34 cellular contexts compared by ENCODE assay signal in genomic region chr16:13379266-13379665, GRCh38.
DNase-seq lines count a peak whose midpoint lies in the region; ATAC-seq and TF ChIP-seq lines count a peak whose summit lies in the region.
"Had no signal": no experiment of that assay in that cellular context is flagged by ENCODE, and none has a peak within 500 bp of the region (broad histone marks: within the 10 kb centered on the region; RNA-seq: fewer than 3 reads in every experiment).

No MANE protein-coding gene starts in this region.

- no peaks in the 10 kb centered on the region for H3K27me3 Mint-ChIP-seq in endodermal cell (ENCODE audit: insufficient read depth)
- H3K27me3 Mint-ChIP-seq: B cell; CD4-positive, alpha-beta memory T cell; CD4-positive, alpha-beta T cell; CD4-positive, CD25-positive, alpha-beta regulatory T cell; CD8-positive, alpha-beta memory T cell had no signal

- intact Hi-C loops in head of caudate nucleus (cut with DNase I) = no loop called here

- H3K27ac ChIP-seq in caudate nucleus (ENCODE audit: low read depth, low read length) (no peak overlapping the region), endodermal cell (ENCODE audit: low read depth, low read length) (no peak overlapping the region)
- H3K27ac ChIP-seq: 22Rv1; A549; BLaER1; BLaER1 treated with 17β-estradiol and CSF1 and Interleukin-3, amounts not matched to agents 10 nM and 100 nM; C4-2B had no signal

- H3K36me3 Mint-ChIP-seq in endodermal cell (ENCODE audit: low read depth) = peaks cover 18% of the 10 kb centered on the region
- H3K36me3 Mint-ChIP-seq: CD14-positive monocyte; CD4-positive, alpha-beta memory T cell; CD4-positive, CD25-positive, alpha-beta regulatory T cell; CD8-positive, alpha-beta memory T cell; CD8-positive, alpha-beta T cell had no signal

- H3K4me3 ChIP-seq in endodermal cell (ENCODE audit: low read length) = no peak overlapping the region
- H3K4me3 ChIP-seq: A549; BLaER1; BLaER1 treated with 17β-estradiol and CSF1 and Interleukin-3, amounts not matched to agents 10 nM and 100 nM had no signal

- no peak overlapping the region for H3K27ac Mint-ChIP-seq in endodermal cell
- H3K27ac Mint-ChIP-seq: B cell; CD14-positive monocyte; CD4-positive, alpha-beta memory T cell; CD4-positive, alpha-beta T cell; CD4-positive, CD25-positive, alpha-beta regulatory T cell; CD8-positive, alpha-beta memory T cell; CD8-positive, alpha-beta T cell had no signal

- no peaks in the 10 kb centered on the region for H3K4me1 Mint-ChIP-seq in endodermal cell
- H3K4me1 Mint-ChIP-seq: B cell; CD14-positive monocyte; CD4-positive, alpha-beta memory T cell; CD4-positive, CD25-positive, alpha-beta regulatory T cell; CD8-positive, alpha-beta memory T cell had no signal

- ATAC-seq in HG02938 (IDR thresholded peaks at IDR 0.05; ENCODE audit: unreplicated experiment) = no peak
- ATAC-seq: A549; CD8-positive, alpha-beta T cell had no signal

- DNase-seq in caudate nucleus (lab: John Stamatoyannopoulos, UW) (peak in 49 of 61 donors; percentile 1 to 95 (median 57)), head of caudate nucleus (peak; percentile 16 to 94 (median 72)), nucleus accumbens (lab: John Stamatoyannopoulos, UW) (peak in 39 of 56 donors; percentile 0 to 86 (median 44)), putamen (ENCODE audit: low spot score) (peak; percentile 88), NCI-H1092 treated with DMSO at 0.1 percent for 48 hours (lab: John Stamatoyannopoulos, UW) (no peak), 8988T (no peak), endodermal cell (no peak)
- DNase-seq: ACHN; AML-193; BE2C; C1 segment of cervical spinal cord; Caco-2; Calu3; CD4-positive, alpha-beta memory T cell; CD4-positive, alpha-beta T cell; CD4-positive, CD25-positive, alpha-beta regulatory T cell; CD8-positive, alpha-beta memory T cell; CD8-positive, alpha-beta T cell; COR-L47; DMS 273 treated with DMSO at 0.1 percent for 48 hours; DMS153; DMS53; DMS79; DMS79 treated with DMSO at 0.1 percent for 48 hours; DND-41; EL had no signal

- peaks cover 49% of the 10 kb centered on the region for H3K9me3 Mint-ChIP-seq in endodermal cell

- 90 to 92% methylated on average over 3 of the region's 3 CpGs for WGBS in endodermal cell (ENCODE audit: insufficient coverage in 1 of 2, insufficient read length in 1 of 2), 2 experiments

- no peak overlapping the region for H3K4me3 Mint-ChIP-seq in endodermal cell
- H3K4me3 Mint-ChIP-seq: B cell; CD14-positive monocyte; CD4-positive, alpha-beta memory T cell; CD4-positive, alpha-beta T cell; CD4-positive, CD25-positive, alpha-beta regulatory T cell; CD8-positive, alpha-beta memory T cell; CD8-positive, alpha-beta T cell had no signal

- H3K4me1 ChIP-seq in endodermal cell (ENCODE audit: control insufficient read depth, insufficient read depth, low read length) = no peaks in the 10 kb centered on the region
- H3K4me1 ChIP-seq: A549; BE2C; BLaER1; BLaER1 treated with 17β-estradiol and CSF1 and Interleukin-3, amounts not matched to agents 10 nM and 100 nM; Caco-2 had no signal

- TF ChIP-seq CTCF in endodermal cell (conservative IDR thresholded peaks at IDR 0.05) = no peak

- no peak overlapping the region for H3K9ac ChIP-seq in endodermal cell (ENCODE audit: extremely low read depth, low read length, poor library complexity, severe bottlenecking)
- H3K9ac ChIP-seq: BLaER1; BLaER1 treated with 17β-estradiol and CSF1 and Interleukin-3, amounts not matched to agents 10 nM and 100 nM had no signal

- peaks cover 27% of the 10 kb centered on the region for H3K9me3 ChIP-seq in endodermal cell (ENCODE audit: control insufficient read depth, low read length)
- H3K9me3 ChIP-seq: BE2C, Caco-2 had no signal

- no peaks in the 10 kb centered on the region for H3K27me3 ChIP-seq in endodermal cell (ENCODE audit: control insufficient read depth, insufficient read depth, low read length, poor library complexity, severe bottlenecking)
- H3K27me3 ChIP-seq: BE2C; BLaER1; BLaER1 treated with 17β-estradiol and CSF1 and Interleukin-3, amounts not matched to agents 10 nM and 100 nM had no signal

- H3K36me3 ChIP-seq in endodermal cell (ENCODE audit: control insufficient read depth, insufficient read depth, low read length) = no peaks in the 10 kb centered on the region
- H3K36me3 ChIP-seq: BE2C; BLaER1; BLaER1 treated with 17β-estradiol and CSF1 and Interleukin-3, amounts not matched to agents 10 nM and 100 nM had no signal

Comparison
In these comparisons a context has a peak if more than half of its experiments do, and no peak if none do; other contexts are left out.
1. DNase-seq: peak in caudate nucleus (49 of 61), head of caudate nucleus (42 of 42), nucleus accumbens (39 of 56) and putamen (single experiment); none in NCI-H1092 treated with DMSO at 0.1 percent for 48 hours (single experiment), 8988T (single experiment) and endodermal cell (single experiment).